8 cellular contexts compared by ENCODE assay signal in the genomic region with DNA sequence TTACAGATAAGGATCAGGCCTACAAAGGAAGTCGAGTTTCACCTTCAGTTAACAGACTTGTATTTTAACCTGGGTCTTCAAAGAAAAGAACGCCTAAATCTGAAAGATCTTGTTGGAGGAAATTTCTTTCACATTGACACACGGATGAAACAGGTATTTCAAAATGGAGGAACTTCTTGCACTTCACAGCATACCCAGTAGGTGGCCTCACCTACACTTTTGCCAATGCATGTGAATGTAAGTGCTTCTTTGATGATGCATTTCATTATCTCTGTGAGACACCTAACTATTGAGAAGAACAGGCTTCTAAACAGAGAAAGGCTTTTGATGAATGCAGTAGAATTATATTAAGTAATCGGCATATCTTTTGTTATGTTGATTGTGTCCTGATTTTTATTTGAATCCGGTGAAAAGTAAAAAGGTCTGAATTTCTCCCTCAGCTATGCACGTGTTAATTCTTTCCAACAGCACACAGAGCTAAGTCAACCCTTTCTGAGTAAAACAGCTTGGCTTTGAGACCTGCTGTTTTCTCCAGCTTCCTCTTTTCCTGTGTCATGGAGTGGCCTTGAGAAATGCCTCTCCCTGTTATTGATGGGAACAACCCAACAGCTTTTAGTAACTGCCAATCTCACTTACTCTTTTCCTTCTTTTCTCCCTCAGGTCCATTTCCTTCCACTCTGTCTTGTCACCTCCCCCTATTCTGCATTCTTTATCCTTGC.
DNase-seq lines count a peak whose midpoint lies in the region; ATAC-seq and TF ChIP-seq lines count a peak whose summit lies in the region.

No MANE protein-coding gene starts in this region.

- no peaks in the 10 kb centered on the region for H3K27me3 ChIP-seq in kidney epithelial cell (ENCODE audit: control insufficient read depth, insufficient read depth, low read length)

- H3K27ac Mint-ChIP-seq in HFFc6: no peak overlapping the region
- H3K27ac Mint-ChIP-seq in activated CD8-positive, alpha-beta T cell treated with anti-CD3 and anti-CD28 coated beads for 36 hours: no peak overlapping the region
- H3K27ac Mint-ChIP-seq in naive thymus-derived CD8-positive, alpha-beta T cell: no peak overlapping the region

- POLR2A ChIA-PET in activated CD8-positive, alpha-beta T cell treated with anti-CD3 and anti-CD28 coated beads for 36 hours (lab: Charles Lee): interaction anchor here (0.6 kb wide), 1 partner anchor 1418 kb away, joined by 3 read pairs; no protein-coding TSS in a partner anchor
- POLR2A ChIA-PET in naive thymus-derived CD8-positive, alpha-beta T cell (lab: Charles Lee): no interaction called here

- H3K9me3 Mint-ChIP-seq in HFFc6: no peaks in the 10 kb centered on the region; the same call in 1 of the 2 replicates
- H3K9me3 Mint-ChIP-seq in activated CD8-positive, alpha-beta T cell treated with anti-CD3 and anti-CD28 coated beads for 36 hours: peaks cover 6% of the 10 kb centered on the region
- H3K9me3 Mint-ChIP-seq in naive thymus-derived CD8-positive, alpha-beta T cell: peaks cover 0 to 13% (median 1%) of the 10 kb centered on the region in 9 donors

- H3K36me3 ChIP-seq in kidney epithelial cell (ENCODE audit: control insufficient read depth, insufficient read depth, low read length): no peaks in the 10 kb centered on the region

- peak; percentile 68 for TF ChIP-seq CTCF in AG09309 (IDR thresholded peaks at IDR 0.05; ENCODE audit: control insufficient read depth, insufficient read depth, low read depth, low read length, missing control alignments)
- peak; percentile 71 for TF ChIP-seq CTCF in GM12875 (IDR thresholded peaks at IDR 0.05; ENCODE audit: borderline replicate concordance, insufficient read depth, low read depth, low read length)
- peak; percentile 92 for TF ChIP-seq CTCF in HFFc6 (IDR thresholded peaks at IDR 0.05)
- TF ChIP-seq CTCF in LNCaP clone FGC (IDR thresholded peaks at IDR 0.05; ENCODE audit: control insufficient read depth, extremely low read depth, insufficient read depth): peak; percentile 52
- peak; percentile 51 for TF ChIP-seq CTCF in activated CD8-positive, alpha-beta T cell treated with anti-CD3 and anti-CD28 coated beads for 36 hours (IDR thresholded peaks at IDR 0.05)
- TF ChIP-seq CTCF in kidney epithelial cell (IDR thresholded peaks at IDR 0.05; ENCODE audit: insufficient read depth, low read length, poor library complexity, severe bottlenecking): peak; percentile 61

- H3K4me3 ChIP-seq in AG09309 (ENCODE audit: control insufficient read depth, low read depth, low read length) (no peak overlapping the region), GM12875 (ENCODE audit: low read depth, low read length) (no peak overlapping the region), LNCaP clone FGC (ENCODE audit: low read depth, low read length) (no peak overlapping the region), kidney epithelial cell (ENCODE audit: low read depth, low read length) (no peak overlapping the region)

- CTCF ChIA-PET in activated CD8-positive, alpha-beta T cell treated with anti-CD3 and anti-CD28 coated beads for 36 hours (lab: Charles Lee): interaction anchor here (0.7 kb wide), 1 partner anchor 121 kb away, joined by 3 read pairs; no protein-coding TSS in a partner anchor

- H3K36me3 Mint-ChIP-seq in HFFc6 (ENCODE audit: low read depth): no peaks in the 10 kb centered on the region
- no peaks in the 10 kb centered on the region for H3K36me3 Mint-ChIP-seq in activated CD8-positive, alpha-beta T cell treated with anti-CD3 and anti-CD28 coated beads for 36 hours (ENCODE audit: low read depth)
- H3K36me3 Mint-ChIP-seq in naive thymus-derived CD8-positive, alpha-beta T cell: no peaks in the 10 kb centered on the region

- intact Hi-C loops in activated CD8-positive, alpha-beta T cell treated with anti-CD3 and anti-CD28 coated beads for 36 hours (cut with micrococcal nuclease): no loop called here

- ATAC-seq in activated CD8-positive, alpha-beta T cell treated with anti-CD3 and anti-CD28 coated beads for 36 hours: peak; percentile 61
- no peak for ATAC-seq in naive thymus-derived CD8-positive, alpha-beta T cell

- peaks cover 20% of the 10 kb centered on the region for H3K4me1 Mint-ChIP-seq in HFFc6 (ENCODE audit: low read depth)
- H3K4me1 Mint-ChIP-seq in activated CD8-positive, alpha-beta T cell treated with anti-CD3 and anti-CD28 coated beads for 36 hours (ENCODE audit: low read depth): no peaks in the 10 kb centered on the region
- H3K4me1 Mint-ChIP-seq in naive thymus-derived CD8-positive, alpha-beta T cell: no peaks in the 10 kb centered on the region

- no peak overlapping the region for H3K4me3 Mint-ChIP-seq in HFFc6
- no peak overlapping the region for H3K4me3 Mint-ChIP-seq in activated CD8-positive, alpha-beta T cell treated with anti-CD3 and anti-CD28 coated beads for 36 hours
- H3K4me3 Mint-ChIP-seq in naive thymus-derived CD8-positive, alpha-beta T cell: no peak overlapping the region

- DNase-seq in AG09309 (ENCODE audit: low read depth): peak; percentile 21
- peak; percentile 55 for DNase-seq in HFFc6
- DNase-seq in LNCaP clone FGC (ENCODE audit: low read depth): peak; percentile 28
- peak; percentile 53 for DNase-seq in activated CD8-positive, alpha-beta T cell treated with anti-CD3 and anti-CD28 coated beads for 36 hours
- DNase-seq in kidney epithelial cell (ENCODE audit: low read depth): no peak
- no peak for DNase-seq in naive thymus-derived CD8-positive, alpha-beta T cell
- DNase-seq in T1000 (lab: John Stamatoyannopoulos, UW): no peak

- 0 out of 2 replicates have a peak, but pooled peaks cover 2% of the 10 kb centered on the region for H3K27me3 Mint-ChIP-seq in HFFc6 (ENCODE audit: insufficient read depth)
- no peaks in the 10 kb centered on the region for H3K27me3 Mint-ChIP-seq in activated CD8-positive, alpha-beta T cell treated with anti-CD3 and anti-CD28 coated beads for 36 hours
- no peaks in the 10 kb centered on the region for H3K27me3 Mint-ChIP-seq in naive thymus-derived CD8-positive, alpha-beta T cell

Comparison
In these comparisons a context has a peak if more than half of its experiments do, and no peak if none do; other contexts are left out.
1. DNase-seq: peak in AG09309 (single experiment), HFFc6 (single experiment), LNCaP clone FGC (single experiment) and activated CD8-positive, alpha-beta T cell treated with anti-CD3 and anti-CD28 coated beads for 36 hours (single experiment); none in kidney epithelial cell (single experiment), naive thymus-derived CD8-positive, alpha-beta T cell (0 of 10) and T1000 (single experiment).
2. Peak in every context shown above with its lines, with median percentiles within 50 percentile points of each other: CTCF ChIP-seq.